In the genomic region with DNA sequence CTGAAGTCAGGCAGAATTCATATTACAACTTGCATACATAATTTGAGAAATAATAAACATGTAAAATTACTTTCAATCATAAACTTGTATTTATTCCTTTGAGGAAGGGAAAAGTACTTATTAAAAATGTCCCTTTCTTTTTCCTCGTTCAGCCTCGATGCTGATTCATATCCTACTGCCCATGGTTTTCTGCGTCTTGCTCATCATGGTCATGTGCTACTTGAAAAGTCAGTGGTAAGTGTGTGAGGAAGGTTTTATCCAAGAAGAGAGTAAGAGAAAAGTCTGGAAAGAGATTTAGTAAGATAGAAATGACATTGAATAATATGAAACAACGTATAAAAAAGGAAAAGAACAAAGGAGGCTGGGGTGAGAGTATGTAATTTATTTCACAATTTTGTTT, we compare ENCODE assay signal across 21 cellular contexts.
DNase-seq lines count a peak whose midpoint lies in the region; ATAC-seq and TF ChIP-seq lines count a peak whose summit lies in the region.
"Had no signal": no experiment of that assay in that cellular context is flagged by ENCODE, and none has a peak within 500 bp of the region (broad histone marks: within the 10 kb centered on the region; RNA-seq: fewer than 3 reads in every experiment).

No MANE protein-coding gene starts in this region.

- CTCF ChIA-PET in HEK293T (lab: Yijun Ruan, JAX) = no interaction called here

- in situ Hi-C loops in GM23248 (cut with MboI) = no loop called here

- no peaks in the 10 kb centered on the region for H4K20me1 ChIP-seq in GM23248 (ENCODE audit: insufficient read depth)

- H3K4me3 ChIP-seq in GM23248 (no peak overlapping the region), fibroblast of mammary gland (ENCODE audit: control insufficient read depth, low read depth, low read length) (no peak overlapping the region)
- H3K4me3 ChIP-seq: SK-N-MC had no signal

- H3K27ac ChIP-seq in GM23248 = no peak overlapping the region
- H3K27ac ChIP-seq: C4-2B, SK-N-MC had no signal

- no peaks in the 10 kb centered on the region for H3K27me3 ChIP-seq in GM23248 (replicated peaks; ENCODE audit: insufficient read depth)

- H3K4me1 Mint-ChIP-seq in stimulated activated effector memory CD8-positive, alpha-beta T cell treated with anti-CD3 and anti-CD28 coated beads, Interleukin-12 subunit alpha, Interleukin-12 subunit beta, amount 100 ng/mL, for 72 hours = no peaks in the 10 kb centered on the region
- H3K4me1 Mint-ChIP-seq: CD8-positive, alpha-beta memory T cell had no signal

- ATAC-seq in stimulated activated effector memory CD8-positive, alpha-beta T cell treated with anti-CD3 and anti-CD28 coated beads, Interleukin-12 subunit alpha, Interleukin-12 subunit beta, amount 100 ng/mL, for 72 hours = peak; percentile 58
- ATAC-seq: HCT116 had no signal

- no peaks in the 10 kb centered on the region for H3K9me3 ChIP-seq in GM23248 (ENCODE audit: low read depth)

- no peaks in the 10 kb centered on the region for H3K9me3 Mint-ChIP-seq in stimulated activated effector memory CD8-positive, alpha-beta T cell treated with anti-CD3 and anti-CD28 coated beads, Interleukin-12 subunit alpha, Interleukin-12 subunit beta, amount 100 ng/mL, for 72 hours
- H3K9me3 Mint-ChIP-seq: CD8-positive, alpha-beta memory T cell had no signal

- H3K27ac Mint-ChIP-seq in stimulated activated effector memory CD8-positive, alpha-beta T cell treated with anti-CD3 and anti-CD28 coated beads, Interleukin-12 subunit alpha, Interleukin-12 subunit beta, amount 100 ng/mL, for 72 hours = no peak overlapping the region
- H3K27ac Mint-ChIP-seq: CD8-positive, alpha-beta memory T cell; IgD-negative memory B cell had no signal

- no peak overlapping the region for H3K9ac ChIP-seq in GM23248

- peaks cover 7% of the 10 kb centered on the region for H3K4me1 ChIP-seq in GM23248 (ENCODE audit: insufficient read depth)

- no peak overlapping the region for H3K4me3 Mint-ChIP-seq in stimulated activated effector memory CD8-positive, alpha-beta T cell treated with anti-CD3 and anti-CD28 coated beads, Interleukin-12 subunit alpha, Interleukin-12 subunit beta, amount 100 ng/mL, for 72 hours
- H3K4me3 Mint-ChIP-seq: CD8-positive, alpha-beta memory T cell; IgD-negative memory B cell had no signal

- peaks cover 28% of the 10 kb centered on the region for H3K79me2 ChIP-seq in GM23248 (ENCODE audit: insufficient read depth)

- no peak overlapping the region for H3K4me2 ChIP-seq in GM23248 (ENCODE audit: unreplicated experiment)

- H3K9me2 ChIP-seq in GM23248 (ENCODE audit: insufficient read depth) = no peaks in the 10 kb centered on the region

- DNase-seq in GM23248 = peak; percentile 47
- peak; percentile 58 for DNase-seq in amniotic epithelial cell (ENCODE audit: low read depth)
- DNase-seq in fibroblast of mammary gland (ENCODE audit: low read depth) = peak; percentile 19
- DNase-seq in stimulated activated effector memory CD8-positive, alpha-beta T cell treated with anti-CD3 and anti-CD28 coated beads, Interleukin-12 subunit alpha, Interleukin-12 subunit beta, amount 100 ng/mL, for 72 hours (ENCODE audit: low spot score in 2 of 2) = no peak
- no peak for DNase-seq in glomerular visceral epithelial cell (ENCODE audit: extremely low spot score)
- no peak for DNase-seq in activated CD8-positive, alpha-beta memory T cell treated with anti-CD3 and anti-CD28 coated beads, Interleukin-2, amount 50 U/mL, for 4 hours
- no peak for DNase-seq in HEK293T (ENCODE audit: extremely low spot score)
- DNase-seq: Calu3; CD8-positive, alpha-beta memory T cell; DMS153; MV-4-11; NCI-H1694; NCI-H2081; NCI-H446; NCI-H526; OCI-M1; SHP77 had no signal

- POLR2A ChIA-PET in HEK293T (lab: Yijun Ruan, JAX) = no interaction called here

- H3F3A ChIP-seq in GM23248 (ENCODE audit: insufficient read depth) = peaks cover 37% of the 10 kb centered on the region

- 34 to 41% methylated on average over 4 of the region's 4 CpGs for WGBS in GM23248 (ENCODE audit: low coverage in 1 of 2, low lambda C conversion rate in 2 of 2, missing lambda C conversion rate in 2 of 2), 2 experiments

- peaks cover 74% of the 10 kb centered on the region for H3K36me3 ChIP-seq in GM23248 (ENCODE audit: low read depth)

- no peak for TF ChIP-seq CTCF in fibroblast of mammary gland (conservative IDR thresholded peaks at IDR 0.05; ENCODE audit: control insufficient read depth, insufficient read depth, low read depth, low read length)

- no peak overlapping the region for H2AFZ ChIP-seq in GM23248

- peaks cover 5% of the 10 kb centered on the region for H3K36me3 Mint-ChIP-seq in stimulated activated effector memory CD8-positive, alpha-beta T cell treated with anti-CD3 and anti-CD28 coated beads, Interleukin-12 subunit alpha, Interleukin-12 subunit beta, amount 100 ng/mL, for 72 hours

TF ChIP-seq in HEK293T, 16 proteins besides CTCF, POLR2A, EP300 and RAD21:
- TF ChIP-seq BHLHE40 (IDR thresholded peaks at IDR 0.05; ENCODE audit: borderline replicate concordance) = no peak
- TF ChIP-seq, protein P1, sequence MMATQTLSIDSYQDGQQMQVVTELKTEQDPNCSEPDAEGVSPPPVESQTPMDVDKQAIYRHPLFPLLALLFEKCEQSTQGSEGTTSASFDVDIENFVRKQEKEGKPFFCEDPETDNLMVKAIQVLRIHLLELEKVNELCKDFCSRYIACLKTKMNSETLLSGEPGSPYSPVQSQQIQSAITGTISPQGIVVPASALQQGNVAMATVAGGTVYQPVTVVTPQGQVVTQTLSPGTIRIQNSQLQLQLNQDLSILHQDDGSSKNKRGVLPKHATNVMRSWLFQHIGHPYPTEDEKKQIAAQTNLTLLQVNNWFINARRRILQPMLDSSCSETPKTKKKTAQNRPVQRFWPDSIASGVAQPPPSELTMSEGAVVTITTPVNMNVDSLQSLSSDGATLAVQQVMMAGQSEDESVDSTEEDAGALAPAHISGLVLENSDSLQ (IDR thresholded peaks at IDR 0.05) = no peak
- TF ChIP-seq SUZ12 (IDR thresholded peaks at IDR 0.05) = no peak
- TF ChIP-seq FOXM1 (IDR thresholded peaks at IDR 0.05; ENCODE audit: borderline replicate concordance) = no peak
- no peak for TF ChIP-seq HDGF (IDR thresholded peaks at IDR 0.05; ENCODE audit: borderline replicate concordance)
- no peak for TF ChIP-seq FOXK2 (IDR thresholded peaks at IDR 0.05)
- no peak for TF ChIP-seq NFRKB (IDR thresholded peaks at IDR 0.05)
- no peak for TF ChIP-seq CTBP1 (IDR thresholded peaks at IDR 0.05; ENCODE audit: borderline replicate concordance)
- TF ChIP-seq LEF1 (IDR thresholded peaks at IDR 0.05; ENCODE audit: borderline replicate concordance) = no peak
- TF ChIP-seq SP1 (IDR thresholded peaks at IDR 0.05) = no peak
- no peak for TF ChIP-seq FOXA1 (IDR thresholded peaks at IDR 0.05)
- no peak for TF ChIP-seq L3MBTL2 (conservative IDR thresholded peaks at IDR 0.05)
- TF ChIP-seq ELF4 (IDR thresholded peaks at IDR 0.05) = no peak
- TF ChIP-seq TARDBP (IDR thresholded peaks at IDR 0.05) = no peak
- TF ChIP-seq ARNT (IDR thresholded peaks at IDR 0.05) = no peak
- TF ChIP-seq ZNF384 (IDR thresholded peaks at IDR 0.05) = no peak
TF ChIP-seq in HEK293T: peak in this region for 0.

Comparison
In these comparisons a context has a peak if more than half of its experiments do, and no peak if none do; other contexts are left out.
1. DNase-seq: peak in GM23248 (single experiment), amniotic epithelial cell (single experiment) and fibroblast of mammary gland (single experiment); none in stimulated activated effector memory CD8-positive, alpha-beta T cell treated with anti-CD3 and anti-CD28 coated beads, Interleukin-12 subunit alpha, Interleukin-12 subunit beta, amount 100 ng/mL, for 72 hours (0 of 2), glomerular visceral epithelial cell (single experiment), activated CD8-positive, alpha-beta memory T cell treated with anti-CD3 and anti-CD28 coated beads, Interleukin-2, amount 50 U/mL, for 4 hours (single experiment) and HEK293T (single experiment).